Comparison of ENCODE assay signal across 21 cellular contexts in genomic region chr20:4183361-4183760, GRCh38. TPM values are rescaled to one million over a fixed set of nuclear protein-coding genes. Genes with fewer than 3 reads are reported as not detected.
DNase-seq lines count a peak whose midpoint lies in the region; ATAC-seq and TF ChIP-seq lines count a peak whose summit lies in the region.
"Had no signal": no experiment of that assay in that cellular context is flagged by ENCODE, and none has a peak within 500 bp of the region (broad histone marks: within the 10 kb centered on the region; RNA-seq: fewer than 3 reads in every experiment).

No MANE protein-coding gene starts in this region.

- DNase-seq in chondrocyte (ENCODE audit: low spot score) (peak; percentile 75), lower lobe of right lung (peak; percentile 34), posterior vena cava (ENCODE audit: low spot score) (peak; percentile 67), globus pallidus (ENCODE audit: low spot score) (no peak), GF-D8 (lab: John Stamatoyannopoulos, UW) (no peak)
- DNase-seq in activated naive CD8-positive, alpha-beta T cell treated with anti-CD3 and anti-CD28 coated beads, Interleukin-2, amount 50 U/mL, for 24 hours = no peak
- DNase-seq: ACHN; BE2C; C1 segment of cervical spinal cord; CD4-positive, CD25-positive, alpha-beta regulatory T cell; CD8-positive, alpha-beta memory T cell; COR-L47; DMS 273 treated with DMSO at 0.1 percent for 48 hours; DMS53; DND-41; EL; HFFc6 had no signal

- no peaks in the 10 kb centered on the region for H3K4me1 Mint-ChIP-seq in chondrocyte (ENCODE audit: low read depth)
- no peaks in the 10 kb centered on the region for H3K4me1 Mint-ChIP-seq in activated naive CD8-positive, alpha-beta T cell treated with anti-CD3 and anti-CD28 coated beads, Interleukin-2, amount 50 U/mL, for 24 hours
- H3K4me1 Mint-ChIP-seq: CD4-positive, CD25-positive, alpha-beta regulatory T cell; CD8-positive, alpha-beta memory T cell; IgD-negative memory B cell had no signal

- no peaks in the 10 kb centered on the region for H3K36me3 ChIP-seq in lower lobe of right lung
- H3K36me3 ChIP-seq: BE2C had no signal

- H3K27ac Mint-ChIP-seq in chondrocyte (ENCODE audit: unreplicated experiment) = no peak overlapping the region
- H3K27ac Mint-ChIP-seq in activated naive CD8-positive, alpha-beta T cell treated with anti-CD3 and anti-CD28 coated beads, Interleukin-2, amount 50 U/mL, for 24 hours = no peak overlapping the region
- H3K27ac Mint-ChIP-seq: CD4-positive, CD25-positive, alpha-beta regulatory T cell; CD8-positive, alpha-beta memory T cell; GM23338; HFFc6 had no signal

- H3K9me3 Mint-ChIP-seq in chondrocyte (ENCODE audit: low read depth) = no peaks in the 10 kb centered on the region
- no peaks in the 10 kb centered on the region for H3K9me3 Mint-ChIP-seq in activated naive CD8-positive, alpha-beta T cell treated with anti-CD3 and anti-CD28 coated beads, Interleukin-2, amount 50 U/mL, for 24 hours
- H3K9me3 Mint-ChIP-seq: HFFc6 had no signal

- H3K4me1 ChIP-seq in lower lobe of right lung = no peaks in the 10 kb centered on the region
- H3K4me1 ChIP-seq: BE2C had no signal

- H3K36me3 Mint-ChIP-seq in chondrocyte (ENCODE audit: low read depth) = peaks cover 24% of the 10 kb centered on the region
- H3K36me3 Mint-ChIP-seq in activated naive CD8-positive, alpha-beta T cell treated with anti-CD3 and anti-CD28 coated beads, Interleukin-2, amount 50 U/mL, for 24 hours (ENCODE audit: low read depth) = no peaks in the 10 kb centered on the region
- H3K36me3 Mint-ChIP-seq: CD4-positive, CD25-positive, alpha-beta regulatory T cell; IgD-negative memory B cell had no signal

- no peak overlapping the region for H3K4me3 Mint-ChIP-seq in chondrocyte (ENCODE audit: unreplicated experiment)
- H3K4me3 Mint-ChIP-seq in activated naive CD8-positive, alpha-beta T cell treated with anti-CD3 and anti-CD28 coated beads, Interleukin-2, amount 50 U/mL, for 24 hours = no peak overlapping the region
- H3K4me3 Mint-ChIP-seq: CD4-positive, CD25-positive, alpha-beta regulatory T cell; CD8-positive, alpha-beta memory T cell; GM23338; HFFc6; IgD-negative memory B cell had no signal

- TF ChIP-seq CTCF in chondrocyte (IDR thresholded peaks at IDR 0.05) = no peak
- no peak for TF ChIP-seq CTCF in lower lobe of right lung (IDR thresholded peaks at IDR 0.05)

- intact Hi-C loops in lower lobe of right lung (cut with DNase I) = no loop called here
- intact Hi-C loops in posterior vena cava (cut with DNase I) = no loop called here

- no peaks in the 10 kb centered on the region for H3K9me3 ChIP-seq in lower lobe of right lung
- H3K9me3 ChIP-seq: BE2C had no signal

- no peak overlapping the region for H3K4me3 ChIP-seq in lower lobe of right lung
- H3K4me3 ChIP-seq: GM23338 had no signal

- no peaks in the 10 kb centered on the region for H3K27me3 ChIP-seq in lower lobe of right lung (ENCODE audit: low read depth)
- H3K27me3 ChIP-seq: BE2C had no signal

- H3K27ac ChIP-seq in lower lobe of right lung = no peak overlapping the region

- H3K27me3 Mint-ChIP-seq in chondrocyte (ENCODE audit: low read depth) = no peaks in the 10 kb centered on the region
- no peaks in the 10 kb centered on the region for H3K27me3 Mint-ChIP-seq in activated naive CD8-positive, alpha-beta T cell treated with anti-CD3 and anti-CD28 coated beads, Interleukin-2, amount 50 U/mL, for 24 hours

- ATAC-seq in lower lobe of right lung = no peak
- ATAC-seq in activated naive CD8-positive, alpha-beta T cell treated with anti-CD3 and anti-CD28 coated beads, Interleukin-2, amount 50 U/mL, for 24 hours = no peak
- no peak for ATAC-seq in GM21360 (IDR thresholded peaks at IDR 0.05; ENCODE audit: unreplicated experiment)
- ATAC-seq: GM23338, HCT116 had no signal

RNA-seq across cellular contexts. Expression of gene SMOX, which starts 34.7 kb away (rescaled TPM):
- total RNA-seq in chondrocyte (5.9 to 17.2 TPM (median 16.2 TPM) in 3 replicates), lower lobe of right lung (5.3 TPM), posterior vena cava (1 to 10 TPM; 4.3 to 6.8 TPM)

Comparison
In these comparisons a context has a peak if more than half of its experiments do, and no peak if none do; other contexts are left out.
1. DNase-seq: peak in chondrocyte (single experiment), lower lobe of right lung (single experiment) and posterior vena cava (single experiment); none in globus pallidus (single experiment), GF-D8 (single experiment) and activated naive CD8-positive, alpha-beta T cell treated with anti-CD3 and anti-CD28 coated beads, Interleukin-2, amount 50 U/mL, for 24 hours (single experiment).